In the genomic region with DNA sequence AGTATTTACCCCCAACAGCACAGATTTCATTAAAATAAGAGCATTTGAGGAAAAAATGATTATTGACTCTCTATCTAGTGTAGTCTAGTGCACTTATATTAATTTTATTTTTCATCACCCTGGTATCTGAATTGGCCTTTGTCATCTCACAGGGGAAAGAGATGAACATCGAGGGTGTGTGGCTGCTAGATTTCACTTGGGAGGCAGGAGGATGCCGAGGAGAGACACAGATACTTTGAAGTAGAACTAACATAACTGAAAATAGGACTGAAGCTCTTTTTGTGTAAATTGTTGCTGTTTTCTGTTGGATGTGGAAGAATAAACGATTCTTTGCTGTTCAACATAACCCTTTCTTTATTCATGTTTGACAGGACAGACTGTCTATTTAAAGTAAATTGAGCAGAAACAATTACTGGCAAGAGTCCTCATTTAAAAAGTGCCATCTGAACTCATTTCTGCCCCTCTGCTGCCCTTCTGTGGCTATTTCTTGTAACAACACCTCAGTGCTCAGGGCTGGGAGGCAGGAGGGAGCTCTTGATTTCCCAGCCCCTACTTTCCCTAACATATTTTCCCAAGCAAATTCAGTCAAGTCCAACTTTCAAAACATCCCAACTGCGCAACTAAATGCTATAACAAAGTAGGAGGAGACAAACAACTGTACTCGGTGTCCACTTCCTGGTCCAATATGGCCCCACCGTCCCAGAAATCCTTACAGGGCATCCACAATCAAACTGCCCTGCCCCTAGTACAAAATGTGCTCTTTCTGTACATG, we compare ENCODE assay signal across 8 cellular contexts. TPM values are rescaled to one million over a fixed set of nuclear protein-coding genes. Genes with fewer than 3 reads are reported as not detected.
A peak's percentile ranks its signal among the peaks of the same experiment; 100 is the strongest.
DNase-seq lines count a peak whose midpoint lies in the region; ATAC-seq and TF ChIP-seq lines count a peak whose summit lies in the region.

No MANE protein-coding gene starts in this region.

- H3K9me3 Mint-ChIP-seq in stimulated activated naive B cell treated with anti-CD40 and anti-IgM and Interleukin-4, amounts not matched to agents 10 μg/mL and 1 μg/mL and 100 μg/mL, for 72 hours: peaks cover 15 to 16% of the 10 kb centered on the region in 2 donors
- peaks cover 8% of the 10 kb centered on the region for H3K9me3 Mint-ChIP-seq in activated T-helper 2 cell treated with anti-CD3 and anti-CD28 coated beads, Interferon-gamma antibody, Interleukin-2, Interleukin-4, amounts not matched to agents 10 μg/mL and 5 μg/mL and 100 μg/mL, durations not matched to agents 14 hours and 24 hours and 36 hours

- H3K27me3 Mint-ChIP-seq in stimulated activated naive B cell treated with anti-CD40 and anti-IgM and Interleukin-4, amounts not matched to agents 10 μg/mL and 1 μg/mL and 100 μg/mL, for 72 hours: peaks cover 15 to 47% of the 10 kb centered on the region in 2 donors
- H3K27me3 Mint-ChIP-seq in activated T-helper 2 cell treated with anti-CD3 and anti-CD28 coated beads, Interferon-gamma antibody, Interleukin-2, Interleukin-4, amounts not matched to agents 10 μg/mL and 5 μg/mL and 100 μg/mL, durations not matched to agents 14 hours and 24 hours and 36 hours (ENCODE audit: low read depth): peaks cover 10% of the 10 kb centered on the region

- H3K4me3 Mint-ChIP-seq in stimulated activated naive B cell treated with anti-CD40 and anti-IgM and Interleukin-4, amounts not matched to agents 10 μg/mL and 1 μg/mL and 100 μg/mL, for 72 hours: no peak overlapping the region
- H3K4me3 Mint-ChIP-seq in activated T-helper 2 cell treated with anti-CD3 and anti-CD28 coated beads, Interferon-gamma antibody, Interleukin-2, Interleukin-4, amounts not matched to agents 10 μg/mL and 5 μg/mL and 100 μg/mL, durations not matched to agents 14 hours and 24 hours and 36 hours (ENCODE audit: low read depth): no peak overlapping the region

- peak; percentile 32 for DNase-seq in AG09319 (ENCODE audit: extremely low read depth, low read depth)
- peak; percentile 62 for DNase-seq in GM13977 (ENCODE audit: low spot score)
- DNase-seq in M059J (ENCODE audit: low read depth): peak; percentile 68
- DNase-seq in RWPE1 (ENCODE audit: low spot score): peak; percentile 76
- peak; percentile 87 for DNase-seq in choroid plexus epithelial cell (ENCODE audit: low read depth)
- peak; percentile 89 for DNase-seq in left kidney (ENCODE audit: low read depth, low spot score)
- peak; percentile 11 for DNase-seq in stimulated activated naive B cell treated with anti-CD40 and anti-IgM and Interleukin-4, amounts not matched to agents 10 μg/mL and 1 μg/mL and 100 μg/mL, for 72 hours
- no peak for DNase-seq in activated T-helper 2 cell treated with anti-CD3 and anti-CD28 coated beads, Interferon-gamma antibody, Interleukin-2, Interleukin-4, amounts not matched to agents 10 μg/mL and 5 μg/mL and 100 μg/mL, durations not matched to agents 14 hours and 24 hours and 36 hours (ENCODE audit: low spot score)

- no peak overlapping the region for H3K27ac ChIP-seq in RWPE1

- peaks cover 2 to 9% of the 10 kb centered on the region in 2 donors for H3K36me3 Mint-ChIP-seq in stimulated activated naive B cell treated with anti-CD40 and anti-IgM and Interleukin-4, amounts not matched to agents 10 μg/mL and 1 μg/mL and 100 μg/mL, for 72 hours
- H3K36me3 Mint-ChIP-seq in activated T-helper 2 cell treated with anti-CD3 and anti-CD28 coated beads, Interferon-gamma antibody, Interleukin-2, Interleukin-4, amounts not matched to agents 10 μg/mL and 5 μg/mL and 100 μg/mL, durations not matched to agents 14 hours and 24 hours and 36 hours (ENCODE audit: low read depth): no peaks in the 10 kb centered on the region

- ATAC-seq in stimulated activated naive B cell treated with anti-CD40 and anti-IgM and Interleukin-4, amounts not matched to agents 10 μg/mL and 1 μg/mL and 100 μg/mL, for 72 hours (replicated peaks): peak; percentile 43 to 70

- in situ Hi-C loops in GM13977 (cut with MboI; ENCODE audit: low pct_unique_long_range_greater_than_20kb, low sequenced_read_pairs, unreplicated experiment): loop anchor here (25.0 kb wide), 1 partner anchor 642 kb away; no protein-coding TSS in a partner anchor

- POLR2A ChIA-PET in RWPE1 (lab: Yijun Ruan, JAX; ENCODE audit: low non-redundant PET): no interaction called here

- TF ChIP-seq CTCF in AG09319 (IDR thresholded peaks at IDR 0.05; ENCODE audit: low read depth, low read length) (peak; percentile 74), GM13977 (IDR thresholded peaks at IDR 0.05; ENCODE audit: extremely low read depth, insufficient read depth, missing control alignments) (peak; percentile 85), RWPE1 (conservative IDR thresholded peaks at IDR 0.05; ENCODE audit: low read depth) (peak; percentile 72), choroid plexus epithelial cell (conservative IDR thresholded peaks at IDR 0.05; ENCODE audit: low read depth, low read length) (peak; percentile 87)

- H3K4me1 Mint-ChIP-seq in stimulated activated naive B cell treated with anti-CD40 and anti-IgM and Interleukin-4, amounts not matched to agents 10 μg/mL and 1 μg/mL and 100 μg/mL, for 72 hours: no peaks in the 10 kb centered on the region
- no peaks in the 10 kb centered on the region for H3K4me1 Mint-ChIP-seq in activated T-helper 2 cell treated with anti-CD3 and anti-CD28 coated beads, Interferon-gamma antibody, Interleukin-2, Interleukin-4, amounts not matched to agents 10 μg/mL and 5 μg/mL and 100 μg/mL, durations not matched to agents 14 hours and 24 hours and 36 hours (ENCODE audit: low read depth)

- peak overlapping the region; percentile 23 for H3K4me3 ChIP-seq in choroid plexus epithelial cell (ENCODE audit: low read depth, low read length)

- CTCF ChIA-PET in RWPE1 (lab: Yijun Ruan, JAX): interaction anchor here (0.6 to 1.7 kb wide), 9 partner anchors 13 to 1126 kb away, joined by 3 to 18 read pairs (median 3); a partner anchor contains a TSS

- intact Hi-C loops in activated T-helper 2 cell treated with anti-CD3 and anti-CD28 coated beads, Interferon-gamma antibody, Interleukin-2, Interleukin-4, amounts not matched to agents 10 μg/mL and 5 μg/mL and 100 μg/mL, durations not matched to agents 14 hours and 24 hours and 36 hours (cut with micrococcal nuclease): loop anchor here (1.0 to 5.0 kb wide), 2 partner anchors 642 to 676 kb away; no protein-coding TSS in a partner anchor

- no peak overlapping the region for H3K27ac Mint-ChIP-seq in stimulated activated naive B cell treated with anti-CD40 and anti-IgM and Interleukin-4, amounts not matched to agents 10 μg/mL and 1 μg/mL and 100 μg/mL, for 72 hours
- H3K27ac Mint-ChIP-seq in activated T-helper 2 cell treated with anti-CD3 and anti-CD28 coated beads, Interferon-gamma antibody, Interleukin-2, Interleukin-4, amounts not matched to agents 10 μg/mL and 5 μg/mL and 100 μg/mL, durations not matched to agents 14 hours and 24 hours and 36 hours: no peak overlapping the region

RNA-seq across cellular contexts. Expression of a gene that starts 15.6 kb away (rescaled TPM):
- not detected in 2 replicates for total RNA-seq in M059J (2014; rRNA removed; shearing (Covaris generic))
- total RNA-seq in activated T-helper 2 cell treated with anti-CD3 and anti-CD28 coated beads, Interferon-gamma antibody, Interleukin-2, Interleukin-4, amounts not matched to agents 10 μg/mL and 5 μg/mL and 100 μg/mL, durations not matched to agents 14 hours and 24 hours and 36 hours: not detected in 2 replicates
